In the genomic region with DNA sequence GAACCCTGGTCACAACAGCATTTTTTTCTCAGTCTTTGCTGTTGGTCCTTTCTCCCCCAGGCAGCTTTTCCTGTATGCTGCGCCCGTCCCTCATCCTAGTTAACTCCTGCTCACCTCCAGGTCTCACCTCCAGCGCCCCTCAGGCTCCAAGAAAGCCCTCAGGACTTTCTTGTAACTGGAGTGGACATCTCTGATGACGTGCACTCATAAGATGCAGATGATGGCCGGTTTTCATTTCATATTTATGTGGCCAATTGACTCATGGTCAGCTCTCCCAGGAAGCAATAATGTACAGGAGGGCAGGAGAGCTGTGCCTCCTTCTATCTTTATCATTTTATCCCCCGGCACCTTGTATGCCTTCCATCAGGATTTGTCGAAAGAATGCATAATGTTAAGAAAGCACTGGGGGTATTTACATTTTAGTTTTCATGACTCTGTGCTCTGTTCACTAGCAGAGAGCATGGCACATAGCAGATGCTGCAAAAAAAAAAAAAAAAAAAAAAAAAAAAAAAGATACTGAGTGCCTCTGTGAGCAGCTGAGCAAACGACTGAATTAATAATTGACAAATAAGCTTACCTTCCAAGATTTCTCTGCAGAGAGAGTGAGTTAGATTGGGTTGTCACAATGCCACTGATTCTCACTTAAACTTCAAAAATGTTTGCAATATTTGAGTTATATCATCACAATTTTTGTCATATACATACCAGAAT, we compare ENCODE assay signal across 2 cellular contexts.
TF ChIP-seq lines count a peak whose summit lies in the region.

No MANE protein-coding gene starts in this region.

TF ChIP-seq in A549, 52 proteins besides CTCF, POLR2A, EP300 and RAD21 (continued from another document):
- TF ChIP-seq, protein P1, sequence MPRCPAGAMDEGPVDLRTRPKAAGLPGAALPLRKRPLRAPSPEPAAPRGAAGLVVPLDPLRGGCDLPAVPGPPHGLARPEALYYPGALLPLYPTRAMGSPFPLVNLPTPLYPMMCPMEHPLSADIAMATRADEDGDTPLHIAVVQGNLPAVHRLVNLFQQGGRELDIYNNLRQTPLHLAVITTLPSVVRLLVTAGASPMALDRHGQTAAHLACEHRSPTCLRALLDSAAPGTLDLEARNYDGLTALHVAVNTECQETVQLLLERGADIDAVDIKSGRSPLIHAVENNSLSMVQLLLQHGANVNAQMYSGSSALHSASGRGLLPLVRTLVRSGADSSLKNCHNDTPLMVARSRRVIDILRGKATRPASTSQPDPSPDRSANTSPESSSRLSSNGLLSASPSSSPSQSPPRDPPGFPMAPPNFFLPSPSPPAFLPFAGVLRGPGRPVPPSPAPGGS (IDR thresholded peaks at IDR 0.05), result no peak
- TF ChIP-seq RNF2 (IDR thresholded peaks at IDR 0.05; ENCODE audit: borderline replicate concordance, low read depth), result no peak
- TF ChIP-seq BHLHE40 (IDR thresholded peaks at IDR 0.05; ENCODE audit: low read depth, low read length), result no peak
- no peak for TF ChIP-seq KDM1A (IDR thresholded peaks at IDR 0.05; ENCODE audit: low read depth)
- TF ChIP-seq, protein P2, sequence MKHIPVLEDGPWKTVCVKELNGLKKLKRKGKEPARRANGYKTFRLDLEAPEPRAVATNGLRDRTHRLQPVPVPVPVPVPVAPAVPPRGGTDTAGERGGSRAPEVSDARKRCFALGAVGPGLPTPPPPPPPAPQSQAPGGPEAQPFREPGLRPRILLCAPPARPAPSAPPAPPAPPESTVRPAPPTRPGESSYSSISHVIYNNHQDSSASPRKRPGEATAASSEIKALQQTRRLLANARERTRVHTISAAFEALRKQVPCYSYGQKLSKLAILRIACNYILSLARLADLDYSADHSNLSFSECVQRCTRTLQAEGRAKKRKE (CRISPR knock-in tag; IDR thresholded peaks at IDR 0.05; ENCODE audit: low read depth), result no peak
- TF ChIP-seq MAZ (IDR thresholded peaks at IDR 0.05; ENCODE audit: borderline replicate concordance, low read depth, low read length), result no peak
- no peak for TF ChIP-seq MAFK (IDR thresholded peaks at IDR 0.05; ENCODE audit: partially characterized antibody)
- no peak for TF ChIP-seq RFX5 (IDR thresholded peaks at IDR 0.05)

TF ChIP-seq in GM12878, 131 proteins besides CTCF, POLR2A, EP300 and RAD21 (continued from another document):
- TF ChIP-seq, protein P3, sequence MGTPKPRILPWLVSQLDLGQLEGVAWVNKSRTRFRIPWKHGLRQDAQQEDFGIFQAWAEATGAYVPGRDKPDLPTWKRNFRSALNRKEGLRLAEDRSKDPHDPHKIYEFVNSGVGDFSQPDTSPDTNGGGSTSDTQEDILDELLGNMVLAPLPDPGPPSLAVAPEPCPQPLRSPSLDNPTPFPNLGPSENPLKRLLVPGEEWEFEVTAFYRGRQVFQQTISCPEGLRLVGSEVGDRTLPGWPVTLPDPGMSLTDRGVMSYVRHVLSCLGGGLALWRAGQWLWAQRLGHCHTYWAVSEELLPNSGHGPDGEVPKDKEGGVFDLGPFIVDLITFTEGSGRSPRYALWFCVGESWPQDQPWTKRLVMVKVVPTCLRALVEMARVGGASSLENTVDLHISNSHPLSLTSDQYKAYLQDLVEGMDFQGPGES (IDR thresholded peaks at IDR 0.05), result no peak
- peak; percentile 60; the same call in 1 of the 2 replicates for TF ChIP-seq NFXL1 (IDR thresholded peaks at IDR 0.05; ENCODE audit: borderline replicate concordance)
